ENCODE assay signal across 17 cellular contexts in the genomic region with DNA sequence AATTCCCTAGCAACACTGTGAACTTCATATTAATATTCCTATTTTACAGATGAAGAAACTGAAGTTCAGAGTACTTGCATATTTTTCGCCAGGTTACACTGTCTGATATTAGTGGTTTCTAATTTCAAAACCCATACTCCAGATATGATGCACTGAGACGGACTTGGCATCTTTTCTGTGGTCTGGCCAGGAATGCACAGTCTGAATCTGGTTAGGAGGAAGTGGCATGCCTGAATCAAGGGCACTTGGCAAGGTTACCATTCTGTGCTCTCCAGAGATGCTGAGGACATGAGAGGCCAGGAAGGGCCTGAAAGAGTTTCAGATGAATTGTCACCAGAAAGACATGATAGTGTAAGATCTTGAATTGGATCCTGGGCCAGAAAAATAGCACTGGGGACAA.
DNase-seq lines count a peak whose midpoint lies in the region; ATAC-seq and TF ChIP-seq lines count a peak whose summit lies in the region.
"Had no signal": no experiment of that assay in that cellular context is flagged by ENCODE, and none has a peak within 500 bp of the region (broad histone marks: within the 10 kb centered on the region; RNA-seq: fewer than 3 reads in every experiment).

No MANE protein-coding gene starts in this region.

- H3K9me3 Mint-ChIP-seq in stimulated activated naive B cell treated with anti-CD40 and anti-IgM and Interleukin-4, amounts not matched to agents 10 μg/mL and 1 μg/mL and 100 μg/mL, for 72 hours, result no peaks in the 10 kb centered on the region
- H3K9me3 Mint-ChIP-seq: IgD-negative memory B cell had no signal

- H3K4me3 Mint-ChIP-seq in stimulated activated naive B cell treated with anti-CD40 and anti-IgM and Interleukin-4, amounts not matched to agents 10 μg/mL and 1 μg/mL and 100 μg/mL, for 72 hours, result no peak overlapping the region
- H3K4me3 Mint-ChIP-seq: IgD-negative memory B cell, WTC11 had no signal

- no peaks in the 10 kb centered on the region for H3K27me3 Mint-ChIP-seq in stimulated activated naive B cell treated with anti-CD40 and anti-IgM and Interleukin-4, amounts not matched to agents 10 μg/mL and 1 μg/mL and 100 μg/mL, for 72 hours
- H3K27me3 Mint-ChIP-seq: IgD-negative memory B cell had no signal

- no peaks in the 10 kb centered on the region for H3K4me1 Mint-ChIP-seq in stimulated activated naive B cell treated with anti-CD40 and anti-IgM and Interleukin-4, amounts not matched to agents 10 μg/mL and 1 μg/mL and 100 μg/mL, for 72 hours
- H3K4me1 Mint-ChIP-seq: IgD-negative memory B cell, WTC11 had no signal

- TF ChIP-seq CTCF in fibroblast of the aortic adventitia (IDR thresholded peaks at IDR 0.05; ENCODE audit: insufficient read depth, low read length), result no peak

- H3K36me3 Mint-ChIP-seq in stimulated activated naive B cell treated with anti-CD40 and anti-IgM and Interleukin-4, amounts not matched to agents 10 μg/mL and 1 μg/mL and 100 μg/mL, for 72 hours, result no peaks in the 10 kb centered on the region
- H3K36me3 Mint-ChIP-seq: IgD-negative memory B cell, WTC11 had no signal

- no peak overlapping the region for H3K27ac Mint-ChIP-seq in stimulated activated naive B cell treated with anti-CD40 and anti-IgM and Interleukin-4, amounts not matched to agents 10 μg/mL and 1 μg/mL and 100 μg/mL, for 72 hours
- H3K27ac Mint-ChIP-seq: IgD-negative memory B cell, WTC11 had no signal

- ATAC-seq in stimulated activated naive B cell treated with anti-CD40 and anti-IgM and Interleukin-4, amounts not matched to agents 10 μg/mL and 1 μg/mL and 100 μg/mL, for 72 hours (replicated peaks), result no peak
- ATAC-seq in HG03378 (IDR thresholded peaks at IDR 0.05; ENCODE audit: unreplicated experiment) (no peak), GM21423 (IDR thresholded peaks at IDR 0.05; ENCODE audit: unreplicated experiment) (no peak)
- ATAC-seq: mucosa of descending colon, right cardiac atrium, WTC11 had no signal

- DNase-seq in DMS79 (lab: John Stamatoyannopoulos, UW) (peak; percentile 43), LHCN-M2 (ENCODE audit: low read depth) (peak; percentile 85), amniotic epithelial cell (ENCODE audit: low read depth) (peak; percentile 3), fibroblast of the aortic adventitia (ENCODE audit: low read depth) (peak; percentile 67)
- DNase-seq in stimulated activated naive B cell treated with anti-CD40 and anti-IgM and Interleukin-4, amounts not matched to agents 10 μg/mL and 1 μg/mL and 100 μg/mL, for 72 hours, result no peak
- DNase-seq in activated CD4-positive, alpha-beta T cell treated with anti-CD3 and anti-CD28 coated beads, Interleukin-2, amount 50 U/mL, for 48 hours, result no peak
- DNase-seq: activated CD8-positive, alpha-beta memory T cell treated with anti-CD3 and anti-CD28 coated beads for 24 hours; colonic mucosa; hippocampal formation; mucosa of descending colon; NCI-H1105; NCI-H774; right cardiac atrium had no signal

- no peak overlapping the region for H3K4me3 ChIP-seq in fibroblast of the aortic adventitia (ENCODE audit: low read depth, low read length)
- H3K4me3 ChIP-seq: colonic mucosa, mucosa of descending colon had no signal

Comparison
In these comparisons a context has a peak if more than half of its experiments do, and no peak if none do; other contexts are left out.
1. DNase-seq: peak in DMS79 (single experiment), LHCN-M2 (single experiment), amniotic epithelial cell (single experiment) and fibroblast of the aortic adventitia (single experiment); none in stimulated activated naive B cell treated with anti-CD40 and anti-IgM and Interleukin-4, amounts not matched to agents 10 μg/mL and 1 μg/mL and 100 μg/mL, for 72 hours (single experiment) and activated CD4-positive, alpha-beta T cell treated with anti-CD3 and anti-CD28 coated beads, Interleukin-2, amount 50 U/mL, for 48 hours (0 of 2).